Comparison of ENCODE assay signal across 14 cellular contexts in the genomic region with DNA sequence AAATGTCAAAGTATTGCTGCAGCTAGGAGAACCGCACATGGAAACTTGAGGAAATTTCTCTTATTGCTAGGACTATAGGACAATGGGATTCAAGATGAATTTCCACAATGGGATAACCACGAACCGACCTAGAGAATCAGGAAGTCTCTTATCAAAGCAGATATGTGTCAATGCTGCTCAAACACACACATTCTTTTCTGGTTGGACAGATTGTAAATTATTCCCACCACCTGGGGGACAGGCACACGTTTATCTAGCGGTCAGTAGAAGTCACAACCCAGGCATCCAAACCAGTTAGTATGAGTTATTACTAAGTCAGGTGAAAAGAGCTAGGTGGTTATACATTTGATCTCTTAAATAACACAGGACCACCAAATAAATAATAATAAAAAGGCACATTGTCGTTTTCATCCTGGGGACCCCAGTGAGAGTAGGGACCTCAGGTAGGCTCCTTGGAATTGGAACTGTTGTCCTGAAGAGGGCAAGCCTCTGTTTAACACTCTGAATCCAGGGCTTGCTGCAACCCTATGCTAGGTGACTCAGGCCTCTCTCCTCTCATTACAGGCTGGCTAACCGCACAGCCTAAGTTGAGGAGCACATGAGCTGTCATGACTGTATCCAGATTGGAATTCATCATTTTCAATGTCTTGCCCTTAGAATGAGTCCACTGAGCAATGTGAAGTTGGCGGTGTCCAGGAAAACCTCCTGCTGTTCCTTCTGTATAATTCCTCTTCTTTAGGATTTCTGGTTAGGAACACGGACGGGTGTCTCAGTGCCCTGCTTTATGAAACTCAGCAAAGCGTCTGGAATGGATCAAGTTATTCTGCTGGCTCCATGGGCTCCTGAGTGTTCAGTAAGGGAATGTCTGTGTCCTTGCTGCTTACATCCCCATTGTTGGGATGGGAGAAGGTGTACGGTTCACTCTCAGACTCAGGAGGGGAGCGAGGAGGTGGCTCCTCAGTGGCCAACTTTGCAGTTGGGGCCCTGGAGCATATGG. TPM values are rescaled to one million over a fixed set of nuclear protein-coding genes. Genes with fewer than 3 reads are reported as not detected.
DNase-seq lines count a peak whose midpoint lies in the region; ATAC-seq lines count a peak whose summit lies in the region.
"Had no signal": no experiment of that assay in that cellular context is flagged by ENCODE, and none has a peak within 500 bp of the region (broad histone marks: within the 10 kb centered on the region; RNA-seq: fewer than 3 reads in every experiment).

No MANE protein-coding gene starts in this region.

- H3K9me2 ChIP-seq in GM23248 (ENCODE audit: insufficient read depth): no peaks in the 10 kb centered on the region

- in situ Hi-C loops in GM23248 (cut with MboI): no loop called here

- H3F3A ChIP-seq in GM23248 (ENCODE audit: insufficient read depth): peaks cover 20% of the 10 kb centered on the region

- H4K20me1 ChIP-seq in GM23248 (ENCODE audit: insufficient read depth): no peaks in the 10 kb centered on the region

- H3K27ac ChIP-seq in GM23248 (peak overlapping the region; percentile 43), SJSA1 (peak overlapping the region; percentile 31; the same call in 1 of the 2 replicates), stomach smooth muscle (ENCODE audit: low read length) (peak overlapping the region; percentile 64)
- H3K27ac ChIP-seq: testis had no signal

- WGBS in GM23248 (ENCODE audit: low coverage in 1 of 2, low lambda C conversion rate in 2 of 2, missing lambda C conversion rate in 2 of 2), 2 experiments: 48% methylated on average over 13 of the region's 13 CpGs

- H3K27me3 ChIP-seq in GM23248 (replicated peaks; ENCODE audit: insufficient read depth): no peaks in the 10 kb centered on the region
- H3K27me3 ChIP-seq in SJSA1 (replicated peaks): no peaks in the 10 kb centered on the region
- no peaks in the 10 kb centered on the region for H3K27me3 ChIP-seq in stomach smooth muscle (ENCODE audit: control insufficient read depth in 1 of 2, insufficient read depth in 2 of 2, low read length in 2 of 2)
- H3K27me3 ChIP-seq: testis had no signal

- H3K4me1 ChIP-seq in GM23248 (ENCODE audit: insufficient read depth) (peaks cover 18% of the 10 kb centered on the region), SJSA1 (replicated peaks) (peaks cover 15% of the 10 kb centered on the region), stomach smooth muscle (ENCODE audit: control insufficient read depth, insufficient read depth, low read length) (peaks cover 28% of the 10 kb centered on the region)

- H3K9me3 ChIP-seq in GM23248 (ENCODE audit: low read depth): no peaks in the 10 kb centered on the region
- no peaks in the 10 kb centered on the region for H3K9me3 ChIP-seq in SJSA1 (replicated peaks)
- H3K9me3 ChIP-seq in stomach smooth muscle (ENCODE audit: control insufficient read depth in 2 of 2, low read length in 2 of 2): no peaks in the 10 kb centered on the region
- H3K9me3 ChIP-seq: testis had no signal

- ATAC-seq in GM18868 (IDR thresholded peaks at IDR 0.05; ENCODE audit: unreplicated experiment): no peak
- no peak for ATAC-seq in HG03159 (IDR thresholded peaks at IDR 0.05; ENCODE audit: unreplicated experiment)
- ATAC-seq: activated naive CD4-positive, alpha-beta T cell treated with anti-CD3 and anti-CD28 coated beads, Interleukin-2, amount 50 U/mL, for 72 hours had no signal

- no peak overlapping the region for H3K4me3 ChIP-seq in GM23248
- H3K4me3 ChIP-seq in SJSA1: no peak overlapping the region
- no peak overlapping the region for H3K4me3 ChIP-seq in stomach smooth muscle (ENCODE audit: low read length in 2 of 2)
- H3K4me3 ChIP-seq: testis had no signal

- H3K4me2 ChIP-seq in GM23248 (ENCODE audit: unreplicated experiment): peak overlapping the region; percentile 71

- H3K36me3 ChIP-seq in GM23248 (ENCODE audit: low read depth) (no peaks in the 10 kb centered on the region), SJSA1 (no peaks in the 10 kb centered on the region), stomach smooth muscle (ENCODE audit: control insufficient read depth in 2 of 2, insufficient read depth in 2 of 2, low read length in 2 of 2) (no peaks in the 10 kb centered on the region)

- DNase-seq in GM23248: peak; percentile 98
- peak; percentile 49 to 63 for DNase-seq in SJSA1 (ENCODE audit: low read depth in 1 of 2, low spot score in 2 of 2)
- peak; percentile 94 for DNase-seq in fibroblast of peridontal ligament (ENCODE audit: extremely low read depth)
- no peak for DNase-seq in dermis blood vessel endothelial cell
- DNase-seq in DMS53 treated with DMSO at 0.1 percent for 48 hours (lab: John Stamatoyannopoulos, UW; ENCODE audit: unreplicated experiment): no peak
- DNase-seq: DMS 273 treated with DMSO at 0.1 percent for 48 hours; effector CD4-positive, alpha-beta T cell; midbrain; NCI-H2227 treated with DMSO at 0.1 percent for 48 hours; testis had no signal

- H3K9ac ChIP-seq in GM23248 (no peak overlapping the region), stomach smooth muscle (ENCODE audit: low read length in 2 of 2) (no peak overlapping the region)

- no peaks in the 10 kb centered on the region for H3K79me2 ChIP-seq in GM23248 (ENCODE audit: insufficient read depth)

- no peak overlapping the region for H2AFZ ChIP-seq in GM23248

RNA-seq across cellular contexts. Expression of gene CLEC3B, which starts 59.0 kb away (rescaled TPM):
- 42.1 and 45.4 TPM in 2 replicates for total RNA-seq in GM23248 (2014; rRNA removed; shearing (Covaris generic))
- 48.8 and 49.5 TPM in 2 replicates for polyA plus RNA-seq in GM23248 (2016; fragmentation: Nextera tagmentation; extraction: Ambion mirVana)
- 4.4 and 11.6 TPM in 2 replicates for total RNA-seq in SJSA1 (2014; rRNA removed; shearing (Covaris generic))
- total RNA-seq in dermis blood vessel endothelial cell: 0.88 and 6.3 TPM in 2 replicates
- total RNA-seq: activated naive CD4-positive, alpha-beta T cell treated with anti-CD3 and anti-CD28 coated beads, Interleukin-2, amount 50 U/mL, for 72 hours had no signal

Comparison
In these comparisons a context has a peak if more than half of its experiments do, and no peak if none do; other contexts are left out.
1. DNase-seq: peak in GM23248 (single experiment), SJSA1 (2 of 2) and fibroblast of peridontal ligament (single experiment); none in dermis blood vessel endothelial cell (single experiment) and DMS53 treated with DMSO at 0.1 percent for 48 hours (single experiment).
2. Peak in every context shown above with its lines, with median percentiles within 50 percentile points of each other: H3K27ac ChIP-seq.